Comparison of ENCODE assay signal across 17 cellular contexts in genomic region chr9:134314039-134314949, GRCh38.
"Had no signal": no experiment of that assay in that cellular context is flagged by ENCODE, and none has a peak within 500 bp of the region (broad histone marks: within the 10 kb centered on the region; RNA-seq: fewer than 3 reads in every experiment).

No MANE protein-coding gene starts in this region.

- H3K9me3 ChIP-seq: colonic mucosa, esophagus squamous epithelium, transverse colon had no signal

- H3K4me1 ChIP-seq: colonic mucosa, foreskin keratinocyte had no signal

- ATAC-seq: activated CD8-positive, alpha-beta T cell treated with anti-CD3 and anti-CD28 coated beads, Interleukin-2, amount 10 ng/mL, durations not matched to agents 7 days and 5 days; foreskin keratinocyte; naive thymus-derived CD4-positive, alpha-beta T cell; stimulated activated memory B cell treated with anti-CD40 and anti-IgM and Interleukin-4, amounts not matched to agents 10 μg/mL and 1 μg/mL and 100 μg/mL, for 72 hours had no signal

- FAIRE-seq: islet of Langerhans, small intestine had no signal

- H3K27me3 ChIP-seq: ascending aorta, cardiac muscle cell, colonic mucosa, transverse colon had no signal

- H3K27ac ChIP-seq: ascending aorta, colonic mucosa, foreskin keratinocyte, transverse colon had no signal

- H3K36me3 ChIP-seq: ascending aorta, cardiac muscle cell, colonic mucosa, esophagus squamous epithelium, transverse colon had no signal

- H3K4me3 ChIP-seq: ascending aorta, cardiac muscle cell, colonic mucosa, esophagus squamous epithelium, lung, transverse colon had no signal

- DNase-seq: activated CD4-positive, alpha-beta T cell treated with anti-CD3 and anti-CD28 coated beads for 4 hours; activated CD8-positive, alpha-beta memory T cell treated with anti-CD3 and anti-CD28 coated beads, Interleukin-2, amount 50 U/mL, for 48 hours; activated CD8-positive, alpha-beta T cell treated with anti-CD3 and anti-CD28 coated beads, Interleukin-2, amount 10 ng/mL, durations not matched to agents 7 days and 5 days; activated naive CD8-positive, alpha-beta T cell treated with anti-CD3 and anti-CD28 coated beads, Interleukin-2, amount 10 ng/mL, durations not matched to agents 7 days and 5 days; colonic mucosa; esophagus squamous epithelium; foreskin keratinocyte; head of caudate nucleus; naive thymus-derived CD4-positive, alpha-beta T cell; T1000; transverse colon had no signal
